Comparison of ENCODE assay signal across 8 cellular contexts in genomic region chr6:109095036-109095820, GRCh38. TPM values are rescaled to one million over a fixed set of nuclear protein-coding genes. Genes with fewer than 3 reads are reported as not detected.
DNase-seq lines count a peak whose midpoint lies in the region; ATAC-seq and TF ChIP-seq lines count a peak whose summit lies in the region.

CEP57L1 (plus strand) TSS chr6:109095507; CDS start chr6:109145222, 49,715 bp downstream.

- H3K27me3 ChIP-seq in WERI-Rb-1 (ENCODE audit: insufficient read depth, low read depth, severe bottlenecking), result no peaks in the 10 kb centered on the region
- no peaks in the 10 kb centered on the region for H3K27me3 ChIP-seq in mammary epithelial cell (ENCODE audit: insufficient read depth, low read length)
- H3K27me3 ChIP-seq in skeletal muscle tissue (ENCODE audit: control insufficient read depth in 3 of 3, insufficient read depth in 3 of 3, low read length in 3 of 3), result no peaks in the 10 kb centered on the region

- peak within 1 kb of the TSS; percentile 99 for H3K27ac ChIP-seq in WERI-Rb-1
- H3K27ac ChIP-seq in mammary epithelial cell (ENCODE audit: insufficient read depth, low read depth, low read length), result peak within 1 kb of the TSS; percentile 94
- peak within 1 kb of the TSS; percentile 97 for H3K27ac ChIP-seq in skeletal muscle tissue (ENCODE audit: low read depth, low read length)

- DNase-seq in ACHN (peak; percentile 93), NCI-H2227 (lab: John Stamatoyannopoulos, UW; ENCODE audit: unreplicated experiment) (peak; percentile 98), WERI-Rb-1 (peak; percentile 99), mammary epithelial cell (peak; percentile 96)

- H3K4me3 ChIP-seq in WERI-Rb-1 (ENCODE audit: low read depth, low read length) (peak within 1 kb of the TSS; percentile 92), mammary epithelial cell (replicated peaks in 1 of 3; ENCODE audit: insufficient read depth in 1 of 3, low read depth in 2 of 3, low read length in 3 of 3) (peak within 1 kb of the TSS; percentile 90 to 94 (median 91)), iPS-18c (ENCODE audit: insufficient read depth, low read depth, low read length) (peak within 1 kb of the TSS; percentile 67), skeletal muscle tissue (ENCODE audit: low read length in 3 of 3) (peak within 1 kb of the TSS; percentile 80 to 98 (median 95))

- in situ Hi-C loops in ACHN (cut with HindIII; ENCODE audit: low pct_ligation_motif_present, low pct_unique_long_range_greater_than_20kb, low sequenced_read_pairs) (no loop called here), mammary epithelial cell (cut with MboI; ENCODE audit: low sequenced_read_pairs in 2 of 2) (no loop called here)

- peak within 1 kb of the TSS; percentile 100 for H2AFZ ChIP-seq in mammary epithelial cell (ENCODE audit: low read depth, low read length)

- H3K9ac ChIP-seq in mammary epithelial cell (ENCODE audit: insufficient read depth, low read length) (peak within 1 kb of the TSS; percentile 95), skeletal muscle tissue (ENCODE audit: low read depth in 1 of 3, low read length in 3 of 3) (peak within 1 kb of the TSS; percentile 71 to 98 (median 96))

- H3K36me3 ChIP-seq in WERI-Rb-1 (peaks cover under 1% of the 10 kb centered on the region), mammary epithelial cell (ENCODE audit: insufficient read depth, low read length) (no peaks in the 10 kb centered on the region), skeletal muscle tissue (ENCODE audit: control insufficient read depth in 3 of 3, insufficient read depth in 3 of 3, low read length in 3 of 3) (no peaks in the 10 kb centered on the region)

- no peaks in the 10 kb centered on the region for H3K9me3 ChIP-seq in WERI-Rb-1 (ENCODE audit: severe bottlenecking)
- H3K9me3 ChIP-seq in mammary epithelial cell (replicated peaks; ENCODE audit: insufficient read depth, low read length), result no peaks in the 10 kb centered on the region
- no peaks in the 10 kb centered on the region for H3K9me3 ChIP-seq in iPS-18c (ENCODE audit: control insufficient read depth, insufficient read depth, low read length)
- H3K9me3 ChIP-seq in skeletal muscle tissue (ENCODE audit: control insufficient read depth in 3 of 3, low read length in 3 of 3), result no peaks in the 10 kb centered on the region

- TSS peak; percentile 41 for BruUV-seq in mammary epithelial cell (replicated peaks; lab: Mats Ljungman, UMichigan)

- peaks cover 70% of the 10 kb centered on the region for H3K79me2 ChIP-seq in mammary epithelial cell (ENCODE audit: insufficient read depth, low read length)

- CTCF ChIA-PET in mammary epithelial cell (lab: Charles Lee; ENCODE audit: low non-redundant PET), result interaction anchor here (0.8 kb wide), 1 partner anchor 534 kb away, joined by 5 read pairs; no protein-coding TSS in a partner anchor

- intact Hi-C loops in mammary epithelial cell (cut with micrococcal nuclease), result loop anchor here (2.0 kb wide), 2 partner anchors 92 to 288 kb away; partner anchors contain the start of gene CD164

- H3K4me1 ChIP-seq in mammary epithelial cell (ENCODE audit: insufficient read depth, low read length) (peaks cover 12% of the 10 kb centered on the region), skeletal muscle tissue (ENCODE audit: control insufficient read depth in 3 of 3, insufficient read depth in 3 of 3, low read length in 3 of 3) (peaks cover 8 to 20% (median 17%) of the 10 kb centered on the region in 3 donors)

- dilution Hi-C loops in mammary epithelial cell (cut with HindIII; ENCODE audit: low sequenced_read_pairs), result no loop called here

- H4K20me1 ChIP-seq in mammary epithelial cell (ENCODE audit: insufficient read depth, low read length), result no peaks in the 10 kb centered on the region

- H3K4me2 ChIP-seq in mammary epithelial cell (ENCODE audit: insufficient read depth, low read depth, low read length), result peak within 1 kb of the TSS; percentile 90

- WGBS in mammary epithelial cell (ENCODE audit: low coverage, missing lambda C conversion rate), result 2% methylated on average over 27 of the region's 49 CpGs

- TF ChIP-seq CTCF in WERI-Rb-1 (IDR thresholded peaks at IDR 0.05; ENCODE audit: low read depth, low read length) (0 out of 2 replicates have a peak, but pooled peaks have one; percentile 7), mammary epithelial cell (conservative IDR thresholded peaks at IDR 0.05 in 1 of 2, IDR thresholded peaks at IDR 0.05 in 1 of 2; ENCODE audit: extremely low read depth in 1 of 2, insufficient read depth in 1 of 2, low read depth in 1 of 2, low read length in 2 of 2) (peak in 1 of 2 donors; percentile 9)

- ATAC-seq in GM18868 (IDR thresholded peaks at IDR 0.05; ENCODE audit: unreplicated experiment) (peak; percentile 66), HG03108 (IDR thresholded peaks at IDR 0.05; ENCODE audit: unreplicated experiment) (peak; percentile 77)

RNA-seq across cellular contexts. Expression of gene CEP57L1, which starts in this region (rescaled TPM):
- total RNA-seq in mammary epithelial cell (10 to 100 TPM; 17.7 to 23.6 TPM), skeletal muscle tissue (20.4 TPM)
- 11.0 TPM for polyA plus RNA-seq in mammary epithelial cell
- polyA minus RNA-seq in mammary epithelial cell, result 0.72 TPM

Comparison
In these comparisons a context has a peak if more than half of its experiments do, and no peak if none do; other contexts are left out.
1. Peak in every context shown above with its lines: DNase-seq, ATAC-seq, H3K4me3 ChIP-seq and H3K27ac ChIP-seq.